In the genomic region with DNA sequence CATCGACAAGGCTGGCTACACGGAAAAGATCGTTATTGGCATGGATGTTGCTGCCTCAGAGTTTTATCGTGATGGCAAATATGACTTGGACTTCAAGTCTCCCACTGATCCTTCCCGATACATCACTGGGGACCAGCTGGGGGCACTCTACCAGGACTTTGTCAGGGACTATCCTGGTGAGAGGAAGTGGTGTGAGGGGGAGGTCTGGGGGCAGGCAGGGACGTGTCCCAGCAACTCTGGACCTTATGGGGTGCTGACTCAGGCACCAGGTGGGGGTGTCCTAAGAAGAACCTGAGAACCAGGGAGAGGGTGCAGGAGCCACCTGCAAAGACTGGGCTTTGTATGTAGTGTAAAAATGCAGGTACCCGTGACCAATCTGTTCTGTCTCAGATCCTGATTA, we compare ENCODE assay signal across 20 cellular contexts. TPM values are rescaled to one million over a fixed set of nuclear protein-coding genes. Genes with fewer than 3 reads are reported as not detected.
DNase-seq lines count a peak whose midpoint lies in the region; ATAC-seq, FAIRE-seq and TF ChIP-seq lines count a peak whose summit lies in the region.
"Had no signal": no experiment of that assay in that cellular context is flagged by ENCODE, and none has a peak within 500 bp of the region (broad histone marks: within the 10 kb centered on the region; RNA-seq: fewer than 3 reads in every experiment).

No MANE protein-coding gene starts in this region.

- no peaks in the 10 kb centered on the region for H3K27me3 ChIP-seq in A673 (replicated peaks; ENCODE audit: insufficient read depth, low read depth, low read length, poor library complexity)
- H3K27me3 ChIP-seq: MG63, testis had no signal

- peaks cover 42% of the 10 kb centered on the region for H3K36me3 Mint-ChIP-seq in activated CD4-positive, alpha-beta memory T cell treated with anti-CD3 and anti-CD28 coated beads for 36 hours

- peaks cover 67% of the 10 kb centered on the region for H3K36me3 ChIP-seq in A673 (ENCODE audit: insufficient read depth, low read length, poor library complexity, severe bottlenecking)

- peaks cover 29% of the 10 kb centered on the region for H3K4me1 Mint-ChIP-seq in activated CD4-positive, alpha-beta memory T cell treated with anti-CD3 and anti-CD28 coated beads for 36 hours (ENCODE audit: low read depth)

- peak; percentile 47 for FAIRE-seq in GM12891 (lab: Jason Lieb, UNC)

- no peak for ATAC-seq in HG02763 (IDR thresholded peaks at IDR 0.05; ENCODE audit: unreplicated experiment)
- ATAC-seq: heart left ventricle, left colon, psoas muscle had no signal

- no peak overlapping the region for H3K4me3 Mint-ChIP-seq in activated CD4-positive, alpha-beta memory T cell treated with anti-CD3 and anti-CD28 coated beads for 36 hours

- H3K9me3 Mint-ChIP-seq in activated CD4-positive, alpha-beta memory T cell treated with anti-CD3 and anti-CD28 coated beads for 36 hours: no peaks in the 10 kb centered on the region

- BruUV-seq in A673 (replicated peaks; lab: Mats Ljungman, UMichigan): no TSS peak

- peak; percentile 17; the same call in 1 of the 2 replicates for TF ChIP-seq CTCF in A673 (conservative IDR thresholded peaks at IDR 0.05; ENCODE audit: low read depth, low read length)
- TF ChIP-seq CTCF in epithelial cell of proximal tubule (conservative IDR thresholded peaks at IDR 0.05; ENCODE audit: low read depth, low read length): peak; percentile 4

- no peaks in the 10 kb centered on the region for H3K27me3 Mint-ChIP-seq in activated CD4-positive, alpha-beta memory T cell treated with anti-CD3 and anti-CD28 coated beads for 36 hours

- H3K4me3 ChIP-seq in A673 (ENCODE audit: low read depth, low read length, poor library complexity, severe bottlenecking): no peak overlapping the region
- H3K4me3 ChIP-seq in epithelial cell of proximal tubule (ENCODE audit: low read depth, low read length): no peak overlapping the region
- H3K4me3 ChIP-seq: heart left ventricle, MG63, psoas muscle, testis had no signal

- POLR2A ChIA-PET in A673 (lab: Charles Lee; ENCODE audit: low non-redundant PET): interaction anchor here (0.6 kb wide), 1 partner anchor 91 kb away, joined by 24 read pairs; no protein-coding TSS in a partner anchor
- POLR2A ChIA-PET in activated CD4-positive, alpha-beta memory T cell treated with anti-CD3 and anti-CD28 coated beads for 36 hours (lab: Charles Lee): interaction anchor here (1.3 to 1.4 kb wide), 2 partner anchors 24 to 42 kb away, joined by 4 read pairs; partner anchors contain the start of genes C12orf57 and RNU7-1

- peaks cover 11% of the 10 kb centered on the region for H3K4me1 ChIP-seq in A673 (ENCODE audit: insufficient read depth, low read length, poor library complexity, severe bottlenecking)

- intact Hi-C loops in A673 (cut with micrococcal nuclease; ENCODE audit: unreplicated experiment): no loop called here
- intact Hi-C loops in activated CD4-positive, alpha-beta memory T cell treated with anti-CD3 and anti-CD28 coated beads for 36 hours (cut with micrococcal nuclease): no loop called here

- H3K9me3 ChIP-seq in A673 (ENCODE audit: low read depth, low read length, poor library complexity, severe bottlenecking): no peaks in the 10 kb centered on the region
- H3K9me3 ChIP-seq: heart left ventricle, MG63, psoas muscle, testis had no signal

- DNase-seq in A673 (ENCODE audit: low spot score) (no peak), GM12891 (ENCODE audit: insufficient read length, low spot score) (no peak), epithelial cell of proximal tubule (ENCODE audit: low read depth) (no peak), NCI-H1930 (lab: John Stamatoyannopoulos, UW) (no peak), COLO829 (ENCODE audit: low spot score) (no peak)
- no peak for DNase-seq in activated CD4-positive, alpha-beta memory T cell treated with anti-CD3 and anti-CD28 coated beads for 36 hours
- DNase-seq in activated CD4-positive, CD25-positive, alpha-beta regulatory T cell treated with anti-CD3 and anti-CD28 coated beads, Interleukin-2, amount 50 U/mL, for 72 hours: no peak
- DNase-seq: activated CD4-positive, alpha-beta T cell treated with anti-CD3 and anti-CD28 coated beads, Interleukin-2, amount 50 U/mL, for 48 hours; activated naive CD4-positive, alpha-beta T cell treated with Interleukin-2 at 50 U/mL for 16 hours; cerebellar nuclear complex; DMS79; left colon; MG63; psoas muscle; stimulated activated CD4-positive, alpha-beta T cell treated with anti-CD3 and anti-CD28 coated beads, Interleukin-15, amount 100 ng/mL, for 24 hours; testis had no signal

- TF ChIP-seq POLR2A in GM12891 (IDR thresholded peaks at IDR 0.05; ENCODE audit: low read depth, low read length): no peak

- H3K27ac Mint-ChIP-seq in activated CD4-positive, alpha-beta memory T cell treated with anti-CD3 and anti-CD28 coated beads for 36 hours: peak overlapping the region; percentile 66

- CTCF ChIA-PET in A673 (lab: Charles Lee): no interaction called here
- CTCF ChIA-PET in activated CD4-positive, alpha-beta memory T cell treated with anti-CD3 and anti-CD28 coated beads for 36 hours (lab: Charles Lee): interaction anchor here (0.8 to 1.8 kb wide), 4 partner anchors 18 to 192 kb away, joined by 3 to 5 read pairs (median 3); no protein-coding TSS in a partner anchor

- peak overlapping the region; percentile 23 for H3K27ac ChIP-seq in A673 (ENCODE audit: low read depth, low read length, poor library complexity, severe bottlenecking)
- H3K27ac ChIP-seq: epithelial cell of prostate, heart left ventricle, psoas muscle, testis had no signal

TF ChIP-seq in GM12891, 5 proteins besides CTCF, POLR2A, EP300 and RAD21:
- peak; percentile 34; the same call in 1 of the 2 replicates for TF ChIP-seq SPI1 (IDR thresholded peaks at IDR 0.05; ENCODE audit: low read depth, low read length)
- no peak for TF ChIP-seq POLR2AphosphoS5 (IDR thresholded peaks at IDR 0.05; ENCODE audit: low read depth, low read length)

RNA-seq across cellular contexts. Expression of gene ENO2, which starts 5.2 kb away (rescaled TPM):
- 138 and 155 TPM in 2 replicates for total RNA-seq in A673 (2021)
- 116 TPM for polyA plus RNA-seq in GM12891 (2012; ENCODE audit: low read depth, missing spikeins)
- total RNA-seq in activated CD4-positive, alpha-beta memory T cell treated with anti-CD3 and anti-CD28 coated beads for 36 hours: 100 to 1,000 TPM; 185 to 193 TPM
- total RNA-seq in epithelial cell of proximal tubule: 47.4 and 97.0 TPM in 2 replicates

RNA-seq across cellular contexts. Expression of gene ATN1, which starts 8.2 kb away (rescaled TPM):
- 139 and 144 TPM in 2 replicates for total RNA-seq in A673 (2021)
- 27.4 TPM for polyA plus RNA-seq in GM12891 (2012; ENCODE audit: low read depth, missing spikeins)
- total RNA-seq in activated CD4-positive, alpha-beta memory T cell treated with anti-CD3 and anti-CD28 coated beads for 36 hours: 10 to 100 TPM; 34.8 to 37.8 TPM
- 17.9 and 19.0 TPM in 2 replicates for total RNA-seq in epithelial cell of proximal tubule

RNA-seq across cellular contexts. Expression of gene LRRC23, which starts 15.0 kb away (rescaled TPM):
- total RNA-seq in A673 (2021): 7.7 and 13.6 TPM in 2 replicates
- 7.9 TPM for polyA plus RNA-seq in GM12891 (2012; ENCODE audit: low read depth, missing spikeins)
- total RNA-seq in activated CD4-positive, alpha-beta memory T cell treated with anti-CD3 and anti-CD28 coated beads for 36 hours: 1 to 10 TPM; 6.8 to 7.8 TPM
- total RNA-seq in epithelial cell of proximal tubule: 3.8 and 14.5 TPM in 2 replicates

RNA-seq across cellular contexts. Expression of gene RNU7-1, which starts 24.0 kb away (rescaled TPM):
- not detected in 2 replicates for total RNA-seq in A673 (2021)
- not detected for polyA plus RNA-seq in GM12891 (2012; ENCODE audit: low read depth, missing spikeins)
- not detected for total RNA-seq in activated CD4-positive, alpha-beta memory T cell treated with anti-CD3 and anti-CD28 coated beads for 36 hours
- total RNA-seq in epithelial cell of proximal tubule: not detected in 2 replicates
- total RNA-seq: heart left ventricle, HT1080, left colon, psoas muscle, testis had no signal
- polyA plus RNA-seq: heart left ventricle, psoas muscle had no signal

RNA-seq across cellular contexts. Expression of gene C12orf57, which starts 24.2 kb away (rescaled TPM):
- total RNA-seq in A673 (2021) (226 and 260 TPM in 2 replicates), epithelial cell of proximal tubule (163 and 174 TPM in 2 replicates)
- 367 TPM for polyA plus RNA-seq in GM12891 (2012; ENCODE audit: low read depth, missing spikeins)
- 100 to 1,000 TPM; 257 to 272 TPM for total RNA-seq in activated CD4-positive, alpha-beta memory T cell treated with anti-CD3 and anti-CD28 coated beads for 36 hours
